In genomic region chr16:81437860-81438259, GRCh38 we compare ENCODE assay signal across 1 cellular context.
TF ChIP-seq lines count a peak whose summit lies in the region.

No MANE protein-coding gene starts in this region.

TF ChIP-seq in H1, 55 proteins besides CTCF, POLR2A, EP300 and RAD21 (continued from another document):
- TF ChIP-seq BCL11A (IDR thresholded peaks at IDR 0.05; ENCODE audit: low read depth in 2 of 2, low read length in 2 of 2) (no peak), PHF8 (conservative IDR thresholded peaks at IDR 0.05; ENCODE audit: low read depth, low read length) (no peak), GABPA (IDR thresholded peaks at IDR 0.05; ENCODE audit: borderline replicate concordance, insufficient read depth, low read length) (no peak), POU5F1 (IDR thresholded peaks at IDR 0.05; ENCODE audit: low read depth, low read length) (no peak), CTBP2 (IDR thresholded peaks at IDR 0.05; ENCODE audit: borderline replicate concordance, insufficient read depth, insufficient read length, low read length) (no peak), SIX5 (IDR thresholded peaks at IDR 0.05; ENCODE audit: low read depth, low read length) (no peak)
